ENCODE assay signal across 13 cellular contexts in the genomic region with DNA sequence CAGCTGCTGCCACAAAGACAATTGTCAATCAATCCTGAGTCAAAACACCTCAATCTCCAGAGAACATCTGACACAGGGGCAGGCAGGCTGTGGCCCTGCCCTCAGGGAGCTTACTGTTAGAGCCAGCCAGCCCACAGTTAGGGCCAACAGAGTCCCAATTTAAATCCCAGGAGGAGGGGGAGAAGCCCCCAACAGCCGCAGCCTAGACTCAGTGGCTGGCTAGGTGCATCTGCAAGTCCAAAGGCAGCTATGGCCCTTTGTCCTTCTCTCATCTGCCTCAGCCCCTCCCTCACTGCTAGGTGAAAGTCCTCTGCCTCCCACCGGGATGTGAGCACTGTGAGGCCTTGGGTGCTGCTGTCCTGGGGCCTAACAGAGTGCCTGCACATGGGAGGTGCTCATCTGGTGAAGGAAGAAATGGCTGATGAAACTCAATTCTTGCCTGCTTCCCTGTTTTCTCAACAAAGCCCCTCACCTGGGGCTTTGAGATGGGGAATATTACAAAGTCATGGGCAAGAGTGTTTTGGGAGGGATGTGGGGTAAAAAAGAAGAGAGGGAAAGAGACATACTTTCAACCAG.
"Had no signal": no experiment of that assay in that cellular context is flagged by ENCODE, and none has a peak within 500 bp of the region (broad histone marks: within the 10 kb centered on the region; RNA-seq: fewer than 3 reads in every experiment).

No MANE protein-coding gene starts in this region.

- H3K27ac ChIP-seq: ascending aorta, gastrocnemius medialis, transverse colon had no signal

- DNase-seq: activated CD4-positive, alpha-beta T cell treated with anti-CD3 and anti-CD28 coated beads, Interleukin-2, amount 50 U/mL, for 4 hours; activated CD8-positive, alpha-beta memory T cell treated with anti-CD3 and anti-CD28 coated beads, Interleukin-2, amount 10 ng/mL, durations not matched to agents 7 days and 5 days; activated gamma-delta T cell treated with Interleukin-2 at 50 U/mL for 16 hours; activated T-cell treated with anti-CD3 and anti-CD28 coated beads, Interleukin-2, amount 50 U/mL, for 24 hours; gastrocnemius medialis; left ventricle myocardium superior; pancreas; small intestine; substantia nigra; transverse colon had no signal

- H3K4me3 ChIP-seq: ascending aorta, gastrocnemius medialis, pancreas, transverse colon had no signal

- H3K27me3 ChIP-seq: ascending aorta, gastrocnemius medialis, pancreas, transverse colon had no signal

- H3K27ac Mint-ChIP-seq: activated CD8-positive, alpha-beta memory T cell treated with anti-CD3 and anti-CD28 coated beads, Interleukin-2, amount 10 ng/mL, durations not matched to agents 7 days and 5 days; activated T-cell treated with anti-CD3 and anti-CD28 coated beads, Interleukin-2, amount 50 U/mL, for 24 hours; T-cell had no signal

- H3K9me3 ChIP-seq: pancreas had no signal

- H3K36me3 Mint-ChIP-seq: T-cell had no signal

- H3K4me3 Mint-ChIP-seq: activated CD8-positive, alpha-beta memory T cell treated with anti-CD3 and anti-CD28 coated beads, Interleukin-2, amount 10 ng/mL, durations not matched to agents 7 days and 5 days; activated T-cell treated with anti-CD3 and anti-CD28 coated beads, Interleukin-2, amount 50 U/mL, for 24 hours; T-cell had no signal

- H3K36me3 ChIP-seq: ascending aorta, gastrocnemius medialis, pancreas, transverse colon had no signal

- H3K4me1 ChIP-seq: ascending aorta, gastrocnemius medialis, pancreas had no signal

- H3K27me3 Mint-ChIP-seq: activated T-cell treated with anti-CD3 and anti-CD28 coated beads, Interleukin-2, amount 50 U/mL, for 24 hours; T-cell had no signal

- ATAC-seq: activated CD4-positive, CD25-positive, alpha-beta regulatory T cell treated with anti-CD3 and anti-CD28 coated beads, Interleukin-2, amount 50 U/mL, for 24 hours; activated CD8-positive, alpha-beta memory T cell treated with anti-CD3 and anti-CD28 coated beads, Interleukin-2, amount 10 ng/mL, durations not matched to agents 7 days and 5 days; gastrocnemius medialis; pancreas; T-cell had no signal
